ENCODE assay signal across 1 cellular context in genomic region chr1:190183588-190183987, GRCh38.
TF ChIP-seq lines count a peak whose summit lies in the region.

No MANE protein-coding gene starts in this region.

TF ChIP-seq in H1, 55 proteins besides CTCF, POLR2A, EP300 and RAD21:
- TF ChIP-seq GTF2F1 (IDR thresholded peaks at IDR 0.05; ENCODE audit: borderline replicate concordance, low read depth, low read length) (no peak), JUND (IDR thresholded peaks at IDR 0.05; ENCODE audit: low read length) (no peak), TAF7 (optimal IDR thresholded peaks at IDR 0.05; ENCODE audit: borderline replicate concordance, low read depth, low read length) (no peak), RXRA (IDR thresholded peaks at IDR 0.05; ENCODE audit: insufficient read depth, low read depth, low read length) (no peak), E2F6 (IDR thresholded peaks at IDR 0.05) (no peak), ATF3 (IDR thresholded peaks at IDR 0.05; ENCODE audit: insufficient read depth, low read depth, low read length) (no peak), SIN3A (conservative IDR thresholded peaks at IDR 0.05 in 1 of 2, IDR thresholded peaks at IDR 0.05 in 1 of 2; ENCODE audit: low read depth in 1 of 2, low read length in 2 of 2) (no peak)
